4 cellular contexts compared by ENCODE assay signal in genomic region chr11:3284248-3284647, GRCh38. TPM values are rescaled to one million over a fixed set of nuclear protein-coding genes. Genes with fewer than 3 reads are reported as not detected.
"Had no signal": no experiment of that assay in that cellular context is flagged by ENCODE, and none has a peak within 500 bp of the region (broad histone marks: within the 10 kb centered on the region; RNA-seq: fewer than 3 reads in every experiment).

No MANE protein-coding gene starts in this region.

RNA-seq across cellular contexts. Expression of gene MRGPRE, which starts 52.0 kb away (rescaled TPM):
- total RNA-seq: HepG2, HT1080, IMR-90 had no signal
- polyA plus RNA-seq: HepG2, IgD-negative memory B cell, IMR-90 had no signal
